In genomic region chr6:116279232-116280160, GRCh38 we compare ENCODE assay signal across 8 cellular contexts. TPM values are rescaled to one million over a fixed set of nuclear protein-coding genes. Genes with fewer than 3 reads are reported as not detected.
DNase-seq lines count a peak whose midpoint lies in the region; ATAC-seq and TF ChIP-seq lines count a peak whose summit lies in the region.

TSS of gene TSPYL1 (minus strand) at chr6:116279930. CDS start at chr6:116279830, 100 bp downstream.

- intact Hi-C loops in lower lobe of right lung (cut with DNase I): no loop called here

- peaks cover 52 to 65% (median 64%) of the 10 kb centered on the region in 3 donors for H3K4me1 Mint-ChIP-seq in CD8-positive, alpha-beta memory T cell

- peaks cover 22 to 50% (median 27%) of the 10 kb centered on the region in 3 donors for H3K36me3 Mint-ChIP-seq in CD8-positive, alpha-beta memory T cell

- peaks cover 0 to 2% (median 0%) of the 10 kb centered on the region in 5 donors for H3K9me3 Mint-ChIP-seq in CD8-positive, alpha-beta memory T cell

- peaks cover 57% of the 10 kb centered on the region for H3K4me1 ChIP-seq in CD8-positive, alpha-beta memory T cell (ENCODE audit: insufficient read depth, low read length)
- peaks cover 59% of the 10 kb centered on the region for H3K4me1 ChIP-seq in lower lobe of right lung

- H3K4me3 ChIP-seq in CD8-positive, alpha-beta memory T cell (ENCODE audit: low read length): peak within 1 kb of the TSS; percentile 90
- H3K4me3 ChIP-seq in lower lobe of right lung: peak within 1 kb of the TSS; percentile 75

- CTCF ChIA-PET in CD8-positive, alpha-beta memory T cell (lab: Charles Lee): interaction anchor here (1.3 to 4.2 kb wide), 7 partner anchors 8 to 292 kb away, joined by 4 to 29 read pairs (median 5); partner anchors contain the start of genes RWDD1 and TSPYL4

- no peaks in the 10 kb centered on the region for H3K27me3 Mint-ChIP-seq in CD8-positive, alpha-beta memory T cell

- no peak for TF ChIP-seq CTCF in lower lobe of right lung (IDR thresholded peaks at IDR 0.05)

- ATAC-seq in GM19467 (IDR thresholded peaks at IDR 0.05; ENCODE audit: unreplicated experiment) (peak; percentile 95), lower lobe of right lung (peak; percentile 98 to 99)

- H3K9me3 ChIP-seq in CD8-positive, alpha-beta memory T cell (ENCODE audit: low read length): no peaks in the 10 kb centered on the region
- H3K9me3 ChIP-seq in lower lobe of right lung: no peaks in the 10 kb centered on the region

- peaks cover 12% of the 10 kb centered on the region for H3K36me3 ChIP-seq in CD8-positive, alpha-beta memory T cell (ENCODE audit: insufficient read depth, low read length)
- H3K36me3 ChIP-seq in lower lobe of right lung: peaks cover 8% of the 10 kb centered on the region

- peak; percentile 89 to 98 (median 96) for DNase-seq in CD8-positive, alpha-beta memory T cell
- DNase-seq in HS-27A (ENCODE audit: low read depth): peak; percentile 93
- peak; percentile 69 for DNase-seq in NK-92 (lab: John Stamatoyannopoulos, UW; ENCODE audit: unreplicated experiment)
- peak; percentile 87 to 90 for DNase-seq in activated CD8-positive, alpha-beta memory T cell treated with anti-CD3 and anti-CD28 coated beads for 1 hour (ENCODE audit: extremely low read depth in 1 of 2, low read depth in 1 of 2)
- DNase-seq in effector CD4-positive, alpha-beta T cell: peak; percentile 93
- DNase-seq in lower lobe of right lung: peak; percentile 97
- peak; percentile 87 to 95 (median 91) for DNase-seq in stimulated activated CD4-positive, alpha-beta T cell treated with anti-CD3 and anti-CD28 coated beads, TNF-alpha, amount 100 ng/mL, for 24 hours (ENCODE audit: low read depth in 3 of 3)

- peak within 1 kb of the TSS; percentile 91 to 99 (median 98) for H3K4me3 Mint-ChIP-seq in CD8-positive, alpha-beta memory T cell

- H3K27ac Mint-ChIP-seq in CD8-positive, alpha-beta memory T cell: peak within 1 kb of the TSS; percentile 98 to 100 (median 100)

- POLR2A ChIA-PET in CD8-positive, alpha-beta memory T cell (lab: Charles Lee): interaction anchor here (0.7 to 3.5 kb wide), 13 partner anchors 9 to 402 kb away, joined by 3 to 39 read pairs (median 5); partner anchors contain the start of genes KPNA5, NT5DC1, RWDD1 and TSPYL4

- peak within 1 kb of the TSS; percentile 100 for H3K27ac ChIP-seq in CD8-positive, alpha-beta memory T cell (ENCODE audit: low read depth, low read length)
- peak within 1 kb of the TSS; percentile 97 for H3K27ac ChIP-seq in lower lobe of right lung

- no peaks in the 10 kb centered on the region for H3K27me3 ChIP-seq in CD8-positive, alpha-beta memory T cell (ENCODE audit: insufficient read depth, low read length, poor library complexity, severe bottlenecking)
- H3K27me3 ChIP-seq in lower lobe of right lung (ENCODE audit: low read depth): no peaks in the 10 kb centered on the region

RNA-seq across cellular contexts. Expression of gene TSPYL1, which starts in this region (rescaled TPM):
- 10 to 100 TPM; 56.6 to 57.4 TPM for total RNA-seq in CD8-positive, alpha-beta memory T cell
- 50.5 TPM for polyA plus RNA-seq in CD8-positive, alpha-beta memory T cell
- 72.7 TPM for total RNA-seq in lower lobe of right lung

Comparison
In these comparisons a context has a peak if more than half of its experiments do, and no peak if none do; other contexts are left out.
1. Peak in every context shown above with its lines: DNase-seq, ATAC-seq, H3K4me3 ChIP-seq and H3K27ac ChIP-seq.